ENCODE assay signal across 19 cellular contexts in genomic region chr20:39968495-39968894, GRCh38.
DNase-seq lines count a peak whose midpoint lies in the region; TF ChIP-seq lines count a peak whose summit lies in the region.
"Had no signal": no experiment of that assay in that cellular context is flagged by ENCODE, and none has a peak within 500 bp of the region (broad histone marks: within the 10 kb centered on the region; RNA-seq: fewer than 3 reads in every experiment).

No MANE protein-coding gene starts in this region.

- H3K27me3 Mint-ChIP-seq in osteocyte (ENCODE audit: unreplicated experiment) (peaks cover 16% of the 10 kb centered on the region), Calu3 (ENCODE audit: unreplicated experiment) (no peaks in the 10 kb centered on the region)
- H3K27me3 Mint-ChIP-seq: CD4-positive, alpha-beta T cell had no signal

- H3K4me3 ChIP-seq in HEK293 (ENCODE audit: low read depth, low read length) (no peak overlapping the region), MG63 (no peak overlapping the region)
- H3K4me3 ChIP-seq: A549; BLaER1 treated with 17β-estradiol and CSF1 and Interleukin-3, amounts not matched to agents 10 nM and 100 nM; HAP-1 had no signal

- POLR2A ChIA-PET in HEK293 (lab: Yijun Ruan, JAX) = no interaction called here

- H3K4me1 Mint-ChIP-seq in osteocyte (ENCODE audit: unreplicated experiment) (peaks cover 28% of the 10 kb centered on the region), Calu3 (ENCODE audit: low read depth, unreplicated experiment) (no peaks in the 10 kb centered on the region)
- H3K4me1 Mint-ChIP-seq: CD14-positive monocyte; CD8-positive, alpha-beta memory T cell had no signal

- H3K36me3 ChIP-seq in HEK293 (ENCODE audit: control insufficient read depth in 2 of 2, insufficient read depth in 1 of 2, low read length in 2 of 2) (no peaks in the 10 kb centered on the region), MG63 (no peaks in the 10 kb centered on the region)
- H3K36me3 ChIP-seq: BE2C; BLaER1 treated with 17β-estradiol and CSF1 and Interleukin-3, amounts not matched to agents 10 nM and 100 nM; HAP-1 had no signal

- in situ Hi-C loops in SK-MEL-5 (cut with HindIII; ENCODE audit: low pct_unique_long_range_greater_than_20kb, low sequenced_read_pairs) = no loop called here

- CTCF ChIA-PET in HEK293 (lab: Yijun Ruan, JAX) (interaction anchor here (0.6 kb wide), 1 partner anchor 138 kb away, joined by 3 read pairs; no protein-coding TSS in a partner anchor), Calu3 (lab: Charles Lee) (no interaction called here)

- intact Hi-C loops in Calu3 (cut with micrococcal nuclease; ENCODE audit: unreplicated experiment) = no loop called here

- DNase-seq in NCI-H2171 treated with DMSO at 0.1 percent for 48 hours (lab: John Stamatoyannopoulos, UW) = peak; percentile 85
- DNase-seq in SK-MEL-5 (ENCODE audit: low read depth, low spot score) = peak; percentile 21
- no peak for DNase-seq in osteocyte (ENCODE audit: extremely low spot score, unreplicated experiment)
- no peak for DNase-seq in activated CD8-positive, alpha-beta memory T cell treated with anti-CD3 and anti-CD28 coated beads, Interleukin-2, amount 50 U/mL, for 4 hours
- no peak for DNase-seq in MG63
- no peak for DNase-seq in Calu3
- DNase-seq: 8988T; ACHN; AML-193; BE2C; CD4-positive, alpha-beta T cell; CD8-positive, alpha-beta memory T cell; DND-41; GOT3 had no signal

- TF ChIP-seq CTCF in HEK293 (tag by site-specific recombination; IDR thresholded peaks at IDR 0.05) (no peak), osteocyte (IDR thresholded peaks at IDR 0.05) (no peak), Calu3 (IDR thresholded peaks at IDR 0.05; ENCODE audit: unreplicated experiment) (no peak)

- H3K27ac Mint-ChIP-seq in osteocyte (ENCODE audit: unreplicated experiment) (peak overlapping the region; percentile 68), Calu3 (ENCODE audit: unreplicated experiment) (no peak overlapping the region)
- H3K27ac Mint-ChIP-seq: CD4-positive, alpha-beta T cell; CD8-positive, alpha-beta memory T cell had no signal

- no peaks in the 10 kb centered on the region for H3K9me3 ChIP-seq in HEK293 (ENCODE audit: control insufficient read depth, insufficient read depth, low read depth, low read length)
- 0 out of 2 replicates have a peak, but pooled peaks cover 3% of the 10 kb centered on the region for H3K9me3 ChIP-seq in MG63
- H3K9me3 ChIP-seq: A549, BE2C, HAP-1 had no signal

- H3K27me3 ChIP-seq in MG63 = no peaks in the 10 kb centered on the region
- H3K27me3 ChIP-seq: BE2C; BLaER1 treated with 17β-estradiol and CSF1 and Interleukin-3, amounts not matched to agents 10 nM and 100 nM had no signal

- H3K27ac ChIP-seq in HEK293 (ENCODE audit: extremely low read depth, low read depth, low read length) = no peak overlapping the region
- H3K27ac ChIP-seq: A549; BLaER1 treated with 17β-estradiol and CSF1 and Interleukin-3, amounts not matched to agents 10 nM and 100 nM had no signal

- no peaks in the 10 kb centered on the region for H3K4me1 ChIP-seq in HEK293 (ENCODE audit: control insufficient read depth, insufficient read depth, low read length)
- H3K4me1 ChIP-seq: A549, BE2C, HAP-1 had no signal

- H3K9me3 Mint-ChIP-seq in osteocyte (ENCODE audit: unreplicated experiment) (peaks cover 26% of the 10 kb centered on the region), Calu3 (ENCODE audit: low read depth, unreplicated experiment) (peaks cover 25% of the 10 kb centered on the region)

- no TSS peak for BruUV-seq in Calu3 (replicated peaks; lab: Mats Ljungman, UMichigan)

- H3K36me3 Mint-ChIP-seq in osteocyte (ENCODE audit: unreplicated experiment) (peaks cover 6% of the 10 kb centered on the region), Calu3 (ENCODE audit: insufficient read depth, unreplicated experiment) (no peaks in the 10 kb centered on the region)
- H3K36me3 Mint-ChIP-seq: CD14-positive monocyte; CD8-positive, alpha-beta memory T cell had no signal

- H3K4me3 Mint-ChIP-seq in osteocyte (ENCODE audit: unreplicated experiment) (no peak overlapping the region), Calu3 (ENCODE audit: low read depth, unreplicated experiment) (no peak overlapping the region)
- H3K4me3 Mint-ChIP-seq: CD14-positive monocyte; CD4-positive, alpha-beta T cell; CD8-positive, alpha-beta memory T cell had no signal

TF ChIP-seq in HEK293, 187 proteins besides CTCF, POLR2A, EP300 and RAD21:
- TF ChIP-seq ZNF571 (tag by site-specific recombination; IDR thresholded peaks at IDR 0.05) = no peak
- TF ChIP-seq ZNF311 (tag by site-specific recombination; IDR thresholded peaks at IDR 0.05; ENCODE audit: borderline replicate concordance) = no peak
- peak; percentile 53 for TF ChIP-seq ZIC2 (tag by site-specific recombination; IDR thresholded peaks at IDR 0.05)

Comparison
In these comparisons a context has a peak if more than half of its experiments do, and no peak if none do; other contexts are left out.
1. DNase-seq: peak in NCI-H2171 treated with DMSO at 0.1 percent for 48 hours (single experiment) and SK-MEL-5 (single experiment); none in osteocyte (single experiment), activated CD8-positive, alpha-beta memory T cell treated with anti-CD3 and anti-CD28 coated beads, Interleukin-2, amount 50 U/mL, for 4 hours (single experiment), MG63 (single experiment) and Calu3 (single experiment).